ENCODE assay signal across 8 cellular contexts in genomic region chr10:93816123-93816747, GRCh38. TPM values are rescaled to one million over a fixed set of nuclear protein-coding genes. Genes with fewer than 3 reads are reported as not detected.
DNase-seq lines count a peak whose midpoint lies in the region; ATAC-seq and TF ChIP-seq lines count a peak whose summit lies in the region.

No MANE protein-coding gene starts in this region.

- no peaks in the 10 kb centered on the region for H3K36me3 Mint-ChIP-seq in activated naive CD4-positive, alpha-beta T cell treated with anti-CD3 and anti-CD28 coated beads for 36 hours (ENCODE audit: low read depth)
- H3K36me3 Mint-ChIP-seq in glutamatergic neuron (ENCODE audit: unreplicated experiment) = peaks cover 10% of the 10 kb centered on the region

- peak; percentile 61 for TF ChIP-seq CTCF in glutamatergic neuron (IDR thresholded peaks at IDR 0.05; ENCODE audit: partially characterized antibody, unreplicated experiment)

- DNase-seq in GDM1 (lab: John Stamatoyannopoulos, UW) = peak; percentile 31
- DNase-seq in NCI-H82 treated with DMSO at 0.1 percent for 48 hours (lab: John Stamatoyannopoulos, UW; ENCODE audit: unreplicated experiment) = peak; percentile 14
- peak; percentile 66 for DNase-seq in activated naive CD4-positive, alpha-beta T cell treated with anti-CD3 and anti-CD28 coated beads for 36 hours
- DNase-seq in glutamatergic neuron = peak; percentile 74
- peak; percentile 71 for DNase-seq in pons (ENCODE audit: low spot score)
- DNase-seq in effector memory CD4-positive, alpha-beta T cell = no peak

- H3K27me3 ChIP-seq in effector memory CD4-positive, alpha-beta T cell (replicated peaks; ENCODE audit: control insufficient read depth, insufficient read depth, low read length, poor library complexity, severe bottlenecking) = no peaks in the 10 kb centered on the region

- no peaks in the 10 kb centered on the region for H3K4me1 ChIP-seq in effector memory CD4-positive, alpha-beta T cell (ENCODE audit: control insufficient read depth, insufficient read depth, low read length, poor library complexity, severe bottlenecking)

- H3K27ac Mint-ChIP-seq in activated naive CD4-positive, alpha-beta T cell treated with anti-CD3 and anti-CD28 coated beads for 36 hours = no peak overlapping the region
- H3K27ac Mint-ChIP-seq in glutamatergic neuron (ENCODE audit: unreplicated experiment) = no peak overlapping the region

- H3K27ac ChIP-seq in effector memory CD4-positive, alpha-beta T cell (ENCODE audit: insufficient read depth, low read length, poor library complexity, severe bottlenecking) = no peak overlapping the region

- no peaks in the 10 kb centered on the region for H3K9me3 ChIP-seq in effector memory CD4-positive, alpha-beta T cell (ENCODE audit: control insufficient read depth, low read length)

- no peak overlapping the region for H3K4me3 ChIP-seq in effector memory CD4-positive, alpha-beta T cell (ENCODE audit: insufficient read depth, low read depth, low read length, poor library complexity, severe bottlenecking)

- intact Hi-C loops in activated naive CD4-positive, alpha-beta T cell treated with anti-CD3 and anti-CD28 coated beads for 36 hours (cut with micrococcal nuclease) = loop anchor here (1.0 to 2.0 kb wide), 5 partner anchors 69 to 440 kb away; partner anchors contain the start of genes FRA10AC1 and SLC35G1

- H3K9me3 Mint-ChIP-seq in activated naive CD4-positive, alpha-beta T cell treated with anti-CD3 and anti-CD28 coated beads for 36 hours = no peaks in the 10 kb centered on the region
- no peaks in the 10 kb centered on the region for H3K9me3 Mint-ChIP-seq in glutamatergic neuron (ENCODE audit: unreplicated experiment)

- ATAC-seq in HG02610 (IDR thresholded peaks at IDR 0.05; ENCODE audit: unreplicated experiment) (peak; percentile 67), GM18907 (IDR thresholded peaks at IDR 0.05; ENCODE audit: unreplicated experiment) (no peak)

- peaks cover 4% of the 10 kb centered on the region for H3K4me1 Mint-ChIP-seq in activated naive CD4-positive, alpha-beta T cell treated with anti-CD3 and anti-CD28 coated beads for 36 hours (ENCODE audit: low read depth)
- peaks cover 12% of the 10 kb centered on the region for H3K4me1 Mint-ChIP-seq in glutamatergic neuron (ENCODE audit: low read depth, unreplicated experiment)

- H3K4me3 Mint-ChIP-seq in activated naive CD4-positive, alpha-beta T cell treated with anti-CD3 and anti-CD28 coated beads for 36 hours = no peak overlapping the region
- peak overlapping the region; percentile 7 for H3K4me3 Mint-ChIP-seq in glutamatergic neuron (ENCODE audit: unreplicated experiment)

- no peaks in the 10 kb centered on the region for H3K36me3 ChIP-seq in effector memory CD4-positive, alpha-beta T cell (ENCODE audit: control insufficient read depth, insufficient read depth, low read length)

- CTCF ChIA-PET in activated naive CD4-positive, alpha-beta T cell treated with anti-CD3 and anti-CD28 coated beads for 36 hours (lab: Charles Lee) = interaction anchor here (0.6 to 2.2 kb wide), 16 partner anchors 8 to 439 kb away, joined by 3 to 20 read pairs (median 4); partner anchors contain the start of gene FRA10AC1

- H3K27me3 Mint-ChIP-seq in activated naive CD4-positive, alpha-beta T cell treated with anti-CD3 and anti-CD28 coated beads for 36 hours (ENCODE audit: low read depth) = peaks cover 31% of the 10 kb centered on the region
- H3K27me3 Mint-ChIP-seq in glutamatergic neuron (ENCODE audit: unreplicated experiment) = peaks cover 4% of the 10 kb centered on the region

RNA-seq across cellular contexts. Expression of gene LGI1, which starts 58.5 kb away (rescaled TPM):
- total RNA-seq in activated naive CD4-positive, alpha-beta T cell treated with anti-CD3 and anti-CD28 coated beads for 36 hours = not detected
- 174 TPM for total RNA-seq in glutamatergic neuron (ENCODE audit: unreplicated experiment)

Comparison
In these comparisons a context has a peak if more than half of its experiments do, and no peak if none do; other contexts are left out.
1. DNase-seq: peak in GDM1 (single experiment), NCI-H82 treated with DMSO at 0.1 percent for 48 hours (single experiment), activated naive CD4-positive, alpha-beta T cell treated with anti-CD3 and anti-CD28 coated beads for 36 hours (single experiment), glutamatergic neuron (single experiment) and pons (single experiment); none in effector memory CD4-positive, alpha-beta T cell (0 of 3).
2. RNA of gene LGI1, which starts 58.5 kb away (total RNA-seq): 174 TPM in glutamatergic neuron (single experiment); not detected in activated naive CD4-positive, alpha-beta T cell treated with anti-CD3 and anti-CD28 coated beads for 36 hours; every median in the first group is over 100 times any median in the second.